9 cellular contexts compared by ENCODE assay signal in the genomic region with DNA sequence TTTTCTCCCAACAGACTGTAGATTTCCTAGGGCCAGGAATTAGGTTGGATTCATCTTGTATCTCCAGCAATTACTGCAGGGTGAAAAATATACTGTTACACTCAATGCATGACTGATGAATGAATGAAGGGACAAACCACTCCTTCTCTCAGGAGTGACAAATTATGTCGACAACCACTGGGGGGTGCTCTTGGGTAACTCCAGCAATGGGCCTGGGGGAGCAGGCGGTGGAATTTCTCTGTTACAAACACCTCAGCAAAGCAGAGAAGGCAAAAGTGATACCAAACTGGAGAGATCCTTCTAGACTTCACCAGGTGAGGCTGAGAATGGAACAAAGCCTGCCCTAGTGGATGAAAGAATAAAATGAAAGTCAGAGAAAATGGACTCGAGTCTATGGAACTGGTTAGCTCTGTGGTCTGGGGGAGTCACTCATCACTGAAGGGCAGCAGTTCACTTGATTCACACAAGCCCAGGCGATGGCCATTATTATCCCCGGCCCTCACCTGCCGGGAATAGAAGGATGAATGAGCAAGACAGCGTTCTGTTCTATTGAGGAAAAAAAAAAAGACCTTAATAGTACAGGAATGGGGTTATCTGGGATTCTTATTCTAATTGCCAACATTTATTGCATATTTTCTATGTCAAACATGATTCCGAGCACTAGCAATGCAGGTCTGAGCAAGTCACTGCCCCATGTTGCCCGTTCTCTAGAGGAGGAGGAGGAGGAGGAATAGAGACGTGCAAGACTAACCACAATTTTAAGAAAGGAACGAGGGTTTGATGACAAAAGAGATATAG.
DNase-seq lines count a peak whose midpoint lies in the region; ATAC-seq, FAIRE-seq and TF ChIP-seq lines count a peak whose summit lies in the region.
"Had no signal": no experiment of that assay in that cellular context is flagged by ENCODE, and none has a peak within 500 bp of the region (broad histone marks: within the 10 kb centered on the region; RNA-seq: fewer than 3 reads in every experiment).

No MANE protein-coding gene starts in this region.

- no TSS peak for BruUV-seq in HepG2 (replicated peaks; lab: Mats Ljungman, UMichigan)

- H2AFZ ChIP-seq in HepG2 (ENCODE audit: low read length) (no peak overlapping the region), H1 (ENCODE audit: low read length) (no peak overlapping the region)

- no peak overlapping the region for H3K56ac ChIP-seq in H1 (replicated peaks; ENCODE audit: insufficient read length, low read depth, low read length)

- POLR2A ChIA-PET in HepG2 (lab: Yijun Ruan, JAX) = no interaction called here
- POLR2A ChIA-PET in H1 (lab: Charles Lee; ENCODE audit: partially characterized antibody) = no interaction called here

- no peak overlapping the region for H3K4me3 ChIP-seq in HepG2 (replicated peaks in 1 of 3; ENCODE audit: insufficient read depth in 1 of 3, low read depth in 2 of 3, low read length in 3 of 3)
- H3K4me3 ChIP-seq in right lobe of liver = no peak overlapping the region
- no peak overlapping the region for H3K4me3 ChIP-seq in H1 (ENCODE audit: extremely low read depth in 1 of 4, insufficient read depth in 2 of 4, low read depth in 3 of 4, low read length in 4 of 4)
- H3K4me3 ChIP-seq in retinal pigment epithelial cell (ENCODE audit: low read length) = no peak overlapping the region

- peak overlapping the region; percentile 11; the same call in 1 of the 2 replicates for H2BK12ac ChIP-seq in H1 (ENCODE audit: low read depth, low read length)

- TF ChIP-seq POLR2A in HepG2 (IDR thresholded peaks at IDR 0.05; ENCODE audit: insufficient read depth in 1 of 2, low read depth in 2 of 2, low read length in 2 of 2) = no peak
- TF ChIP-seq POLR2A in right lobe of liver (IDR thresholded peaks at IDR 0.05) = no peak
- TF ChIP-seq POLR2A in H1 (IDR thresholded peaks at IDR 0.05; ENCODE audit: control extremely low read depth in 1 of 2, low read depth in 2 of 2, low read length in 2 of 2) = no peak

- no peak overlapping the region for H3K27ac ChIP-seq in HepG2 (ENCODE audit: extremely low read length, insufficient read depth, low read length)
- no peak overlapping the region for H3K27ac ChIP-seq in right lobe of liver
- H3K27ac ChIP-seq in H1 (ENCODE audit: low read depth, low read length) = no peak overlapping the region

- H2BK5ac ChIP-seq in H1 (ENCODE audit: low read depth, low read length) = no peak overlapping the region

- H3K79me2 ChIP-seq in HepG2 (ENCODE audit: insufficient read depth, low read length) (no peaks in the 10 kb centered on the region), H1 (ENCODE audit: control insufficient read depth in 1 of 2, insufficient read depth in 2 of 2, low read length in 2 of 2) (no peaks in the 10 kb centered on the region)

- no peak overlapping the region for H3K14ac ChIP-seq in H1 (ENCODE audit: insufficient read length)

- no peaks in the 10 kb centered on the region for H3K79me1 ChIP-seq in H1 (ENCODE audit: low read depth, low read length)

- no peak for TF ChIP-seq EP300 in HepG2 (IDR thresholded peaks at IDR 0.05; ENCODE audit: low read depth in 2 of 2, low read length in 2 of 2)
- TF ChIP-seq EP300 in HepG2 (CRISPR knock-in tag; IDR thresholded peaks at IDR 0.05; ENCODE audit: borderline replicate concordance) = no peak
- TF ChIP-seq EP300 in H1 (IDR thresholded peaks at IDR 0.05; ENCODE audit: borderline replicate concordance in 1 of 2, low read depth in 2 of 2, low read length in 2 of 2) = no peak

- DNase-seq in HepG2 (ENCODE audit: low spot score) (peak; percentile 4), right lobe of liver (no peak), NCI-H345 treated with DMSO at 0.1 percent for 48 hours (lab: John Stamatoyannopoulos, UW; ENCODE audit: unreplicated experiment) (peak; percentile 20), H1 (ENCODE audit: low read depth in 1 of 2, low spot score in 2 of 2) (peak; percentile 25 to 83), retinal pigment epithelial cell (ENCODE audit: low read depth) (no peak), KG1 (lab: John Stamatoyannopoulos, UW) (no peak), amniotic stem cell (lab: John Stamatoyannopoulos, UW) (no peak)
- no peak for DNase-seq in effector CD4-positive, alpha-beta T cell
- DNase-seq: activated naive CD8-positive, alpha-beta T cell treated with anti-CD3 and anti-CD28 coated beads, Interleukin-2, amount 10 ng/mL, durations not matched to agents 7 days and 5 days had no signal

- no peak overlapping the region for H3K23ac ChIP-seq in H1 (ENCODE audit: insufficient read length)

- TF ChIP-seq CTCF in HepG2 (CRISPR knock-in tag; IDR thresholded peaks at IDR 0.05) = peak; percentile 60
- TF ChIP-seq CTCF in right lobe of liver (IDR thresholded peaks at IDR 0.05) = peak in 2 of 4 donors; percentile 10 to 26
- peak; percentile 57 to 88 (median 81) for TF ChIP-seq CTCF in H1 (IDR thresholded peaks at IDR 0.05; ENCODE audit: control extremely low read depth in 1 of 3, insufficient read depth in 1 of 3, low read depth in 1 of 3, low read length in 3 of 3)
- peak; percentile 42 for TF ChIP-seq CTCF in retinal pigment epithelial cell (conservative IDR thresholded peaks at IDR 0.05; ENCODE audit: low read depth, low read length)

- no peaks in the 10 kb centered on the region for H3K23me2 ChIP-seq in H1 (ENCODE audit: low read depth, low read length)

- H3K9ac ChIP-seq in HepG2 (ENCODE audit: insufficient read depth, low read depth, low read length) (no peak overlapping the region), H1 (replicated peaks in 1 of 4; ENCODE audit: extremely low read depth in 1 of 4, low read depth in 3 of 4, low read length in 3 of 4) (no peak overlapping the region)

- no peak for TF ChIP-seq RAD21 in HepG2 (CRISPR knock-in tag; IDR thresholded peaks at IDR 0.05)
- TF ChIP-seq RAD21 in H1 (IDR thresholded peaks at IDR 0.05 in 1 of 2, conservative IDR thresholded peaks at IDR 0.05 in 1 of 2; ENCODE audit: low read depth in 2 of 2, low read length in 2 of 2) = peak; percentile 91 to 96

- H3K4ac ChIP-seq in H1 (replicated peaks; ENCODE audit: insufficient read length, low read depth, low read length) = no peak overlapping the region

- H2BK120ac ChIP-seq in H1 (replicated peaks; ENCODE audit: low read depth, low read length) = no peak overlapping the region

- H2AK5ac ChIP-seq in H1 (ENCODE audit: low read depth, low read length) = 0 out of 2 replicates have a peak overlapping the region, but pooled peaks have one; percentile 3

- H4K91ac ChIP-seq in H1 (replicated peaks; ENCODE audit: insufficient read length, low read length) = no peak overlapping the region

- intact Hi-C loops in HepG2 (cut with micrococcal nuclease; ENCODE audit: unreplicated experiment) = no loop called here
- intact Hi-C loops in right lobe of liver (cut with DNase I) = no loop called here

- H3K18ac ChIP-seq in H1 (ENCODE audit: extremely low read depth, low read length) = no peak overlapping the region

- no peaks in the 10 kb centered on the region for H3K4me1 ChIP-seq in HepG2 (ENCODE audit: insufficient read depth, low read length)
- no peaks in the 10 kb centered on the region for H3K4me1 ChIP-seq in right lobe of liver
- H3K4me1 ChIP-seq in H1 (replicated peaks in 1 of 4; ENCODE audit: control insufficient read depth in 3 of 4, insufficient read depth in 4 of 4, low read length in 3 of 4) = peaks cover 0 to 10% (median 4%) of the 10 kb centered on the region in 4 experiments; a peak in 4 of 7 replicates

- peak; percentile 47; the same call in 2 of the 3 replicates for ATAC-seq in HepG2
- ATAC-seq in right lobe of liver = no peak

- no peak overlapping the region for H4K8ac ChIP-seq in H1 (ENCODE audit: extremely low read depth, insufficient read depth, low read length)

- CTCF ChIA-PET in HepG2 (lab: Yijun Ruan, JAX; ENCODE audit: low intra/inter-chr PET ratio, low total read pairs) = no interaction called here
- CTCF ChIA-PET in H1 (lab: Charles Lee; ENCODE audit: partially characterized antibody) = interaction anchor here (0.6 to 2.6 kb wide), 20 partner anchors 13 to 388 kb away, joined by 3 to 12 read pairs (median 4); no protein-coding TSS in a partner anchor

- WGBS in HepG2 (ENCODE audit: low lambda C conversion rate) = 4% methylated on average over 11 of the region's 11 CpGs
- WGBS in right lobe of liver (ENCODE audit: insufficient coverage, low coverage, low lambda C conversion rate, missing lambda C conversion rate) = 43% methylated on average over 11 of the region's 11 CpGs
- WGBS in H1 (ENCODE audit: extremely low coverage in 1 of 2, insufficient coverage in 1 of 2, insufficient read length in 1 of 2, insufficient replicate concordance in 2 of 2, low coverage in 1 of 2, low lambda C conversion rate in 2 of 2, missing lambda C conversion rate in 1 of 2), 2 experiments = 65% methylated on average over 11 of the region's 11 CpGs; no CpG with 5 or more reads in 1 of the 2 experiments

- H3K9me3 ChIP-seq in HepG2 (ENCODE audit: low read length) = no peaks in the 10 kb centered on the region
- H3K9me3 ChIP-seq in right lobe of liver = no peaks in the 10 kb centered on the region
- H3K9me3 ChIP-seq in H1 (ENCODE audit: insufficient read depth in 2 of 2, low read depth in 1 of 2, low read length in 1 of 2) = no peaks in the 10 kb centered on the region

- H3K27me3 ChIP-seq in HepG2 (ENCODE audit: control insufficient read depth in 1 of 2, insufficient read depth in 2 of 2, low read length in 2 of 2) (no peaks in the 10 kb centered on the region), right lobe of liver (no peaks in the 10 kb centered on the region), H1 (replicated peaks in 1 of 4; ENCODE audit: control insufficient read depth in 3 of 4, extremely low read depth in 1 of 4, insufficient read depth in 3 of 4, low read length in 3 of 4) (no peaks in the 10 kb centered on the region)

- FAIRE-seq in HepG2 (lab: Jason Lieb, UNC) = no peak
- peak; percentile 89 for FAIRE-seq in H1 (lab: Jason Lieb, UNC)

- H2BK20ac ChIP-seq in H1 (ENCODE audit: low read length) = no peak overlapping the region

- H4K5ac ChIP-seq in H1 (ENCODE audit: insufficient read length, low read depth, low read length) = no peak overlapping the region

- no peak overlapping the region for H2BK15ac ChIP-seq in H1 (ENCODE audit: low read length)

- H4K20me1 ChIP-seq in HepG2 (ENCODE audit: insufficient read depth, low read length) = no peaks in the 10 kb centered on the region
- H4K20me1 ChIP-seq in H1 (replicated peaks in 1 of 2; ENCODE audit: control insufficient read depth in 1 of 2, insufficient read depth in 2 of 2, low read length in 2 of 2) = no peaks in the 10 kb centered on the region

- H3K4me2 ChIP-seq in HepG2 (ENCODE audit: low read depth, low read length) = no peak overlapping the region
- no peak overlapping the region for H3K4me2 ChIP-seq in H1 (ENCODE audit: insufficient read depth in 1 of 2, low read depth in 2 of 2, low read length in 2 of 2)

- in situ Hi-C loops in HepG2 (cut with HindIII; ENCODE audit: extremely low pct_ligation_motif_present, low pct_unique_long_range_greater_than_20kb) = no loop called here

- no peaks in the 10 kb centered on the region for H3K36me3 ChIP-seq in HepG2 (replicated peaks in 1 of 2; ENCODE audit: control insufficient read depth in 1 of 2, insufficient read depth in 2 of 2, low read length in 2 of 2)
- no peaks in the 10 kb centered on the region for H3K36me3 ChIP-seq in right lobe of liver
- no peaks in the 10 kb centered on the region for H3K36me3 ChIP-seq in H1 (ENCODE audit: control insufficient read depth in 2 of 4, insufficient read depth in 4 of 4, low read length in 3 of 4)

TF ChIP-seq in H1, 55 proteins besides CTCF, POLR2A, EP300 and RAD21 (continues in another document):
- TF ChIP-seq HDAC6 (IDR thresholded peaks at IDR 0.05; ENCODE audit: low read depth, low read length) = no peak

Comparison
In these comparisons a context has a peak if more than half of its experiments do, and no peak if none do; other contexts are left out.
1. DNase-seq: peak in HepG2 (single experiment), NCI-H345 treated with DMSO at 0.1 percent for 48 hours (single experiment) and H1 (2 of 2); none in right lobe of liver (0 of 3), retinal pigment epithelial cell (single experiment), effector CD4-positive, alpha-beta T cell (single experiment), KG1 (single experiment) and amniotic stem cell (single experiment).